ENCODE assay signal across 8 cellular contexts in genomic region chr7:129054438-129055293, GRCh38. TPM values are rescaled to one million over a fixed set of nuclear protein-coding genes. Genes with fewer than 3 reads are reported as not detected.
A peak's percentile ranks its signal among the peaks of the same experiment; 100 is the strongest.
DNase-seq lines count a peak whose midpoint lies in the region; ATAC-seq, FAIRE-seq and TF ChIP-seq lines count a peak whose summit lies in the region.

TSS of gene TNPO3 (minus strand) at chr7:129055111. CDS start at chr7:129054770, 341 bp downstream.

- CTCF ChIA-PET in HepG2 (lab: Yijun Ruan, JAX; ENCODE audit: low intra/inter-chr PET ratio, low total read pairs): no interaction called here

- no peaks in the 10 kb centered on the region; a peak in 1 of 5 replicates for H3K27me3 ChIP-seq in HepG2 (ENCODE audit: control insufficient read depth in 1 of 2, insufficient read depth in 2 of 2, low read length in 2 of 2)

- peaks cover 46% of the 10 kb centered on the region for H3K79me2 ChIP-seq in HepG2 (ENCODE audit: insufficient read depth, low read length)

- TF ChIP-seq CTCF in HepG2 (CRISPR knock-in tag; IDR thresholded peaks at IDR 0.05): no peak

- TF ChIP-seq POLR2A in HepG2 (IDR thresholded peaks at IDR 0.05; ENCODE audit: insufficient read depth in 1 of 2, low read depth in 2 of 2, low read length in 2 of 2): peak; percentile 74 to 93

- POLR2A ChIA-PET in HepG2 (lab: Yijun Ruan, JAX): interaction anchor here (0.6 to 3.5 kb wide), 6 partner anchors 8 to 192 kb away, joined by 3 to 13 read pairs (median 4); partner anchors contain the start of gene AHCYL2

- intact Hi-C loops in HepG2 (cut with micrococcal nuclease; ENCODE audit: unreplicated experiment): loop anchor here (1.0 to 5.0 kb wide), 2 partner anchors 35 to 48 kb away; no protein-coding TSS in a partner anchor

- peaks cover 40% of the 10 kb centered on the region for H3K4me1 ChIP-seq in HepG2 (ENCODE audit: insufficient read depth, low read length)

- ATAC-seq in GM19328 (IDR thresholded peaks at IDR 0.05; ENCODE audit: unreplicated experiment) (peak; percentile 74), HG03520 (IDR thresholded peaks at IDR 0.05; ENCODE audit: unreplicated experiment) (peak; percentile 79), HepG2 (peak; percentile 95)

- under 1% methylated on average over 37 of the region's 59 CpGs for WGBS in HepG2 (ENCODE audit: low lambda C conversion rate)

- TSS peak; percentile 82 for BruUV-seq in HepG2 (replicated peaks; lab: Mats Ljungman, UMichigan)

- in situ Hi-C loops in HepG2 (cut with HindIII; ENCODE audit: extremely low pct_ligation_motif_present, low pct_unique_long_range_greater_than_20kb): no loop called here

- peak within 1 kb of the TSS; percentile 91 to 99 (median 94) for H3K4me3 ChIP-seq in HepG2 (replicated peaks in 1 of 3; ENCODE audit: insufficient read depth in 1 of 3, low read depth in 2 of 3, low read length in 3 of 3)

- peak; percentile 22; the same call in 1 of the 2 replicates for TF ChIP-seq RAD21 in HepG2 (CRISPR knock-in tag; IDR thresholded peaks at IDR 0.05)

- peak; percentile 78 for FAIRE-seq in HepG2 (lab: Jason Lieb, UNC)

- TF ChIP-seq EP300 in HepG2 (IDR thresholded peaks at IDR 0.05; ENCODE audit: low read depth in 2 of 2, low read length in 2 of 2): 0 out of 4 replicates have a peak, but pooled peaks of 1 of the 2 experiments have one; percentile 31
- TF ChIP-seq EP300 in HepG2 (CRISPR knock-in tag; IDR thresholded peaks at IDR 0.05; ENCODE audit: borderline replicate concordance): peak; percentile 64

- peak within 1 kb of the TSS; percentile 91 for H2AFZ ChIP-seq in HepG2 (ENCODE audit: low read length)

- H3K9me3 ChIP-seq in HepG2 (ENCODE audit: low read length): no peaks in the 10 kb centered on the region

- H3K9ac ChIP-seq in HepG2 (ENCODE audit: insufficient read depth, low read depth, low read length): peak within 1 kb of the TSS; percentile 97

- H3K27ac ChIP-seq in HepG2 (ENCODE audit: extremely low read length, insufficient read depth, low read length): peak within 1 kb of the TSS; percentile 100

- H4K20me1 ChIP-seq in HepG2 (ENCODE audit: insufficient read depth, low read length): 0 out of 2 replicates have a peak, but pooled peaks cover 5% of the 10 kb centered on the region

- no peaks in the 10 kb centered on the region for H3K36me3 ChIP-seq in HepG2 (replicated peaks in 1 of 2; ENCODE audit: control insufficient read depth in 1 of 2, insufficient read depth in 2 of 2, low read length in 2 of 2)

- DNase-seq in C1 segment of cervical spinal cord (lab: John Stamatoyannopoulos, UW) (peak; percentile 76 to 95 (median 90)), NCI-H748 (lab: John Stamatoyannopoulos, UW; ENCODE audit: unreplicated experiment) (peak; percentile 95), dermis blood vessel endothelial cell (peak; percentile 91), HepG2 (ENCODE audit: low spot score) (peak; percentile 88)
- DNase-seq in activated CD4-positive, alpha-beta T cell treated with anti-CD3 and anti-CD28 coated beads, Interleukin-2, amount 50 U/mL, for 24 hours (ENCODE audit: low read depth in 1 of 2, low spot score in 1 of 2): peak; percentile 78 to 89
- DNase-seq in stimulated activated CD4-positive, alpha-beta T cell treated with anti-CD3 and anti-CD28 coated beads, Interleukin-4, amount 100 ng/mL, for 1 hour: peak; percentile 91

- H3K4me2 ChIP-seq in HepG2 (ENCODE audit: low read depth, low read length): peak within 1 kb of the TSS; percentile 92

TF ChIP-seq in HepG2, 621 proteins besides CTCF, POLR2A, EP300 and RAD21 (continues in another document):
- TF ChIP-seq SNAPC4 (CRISPR knock-in tag; IDR thresholded peaks at IDR 0.05) (peak; percentile 56; the same call in 1 of the 2 replicates), ZEB1 (IDR thresholded peaks at IDR 0.05; ENCODE audit: insufficient replicate concordance, low read depth) (peak; percentile 85), ZNF234 (CRISPR knock-in tag; conservative IDR thresholded peaks at IDR 0.05) (peak; percentile 78), ZNF614 (CRISPR knock-in tag; IDR thresholded peaks at IDR 0.05; ENCODE audit: borderline replicate concordance) (peak; percentile 57; the same call in 1 of the 2 replicates), MAZ (IDR thresholded peaks at IDR 0.05; ENCODE audit: borderline replicate concordance, low read depth, low read length) (peak; percentile 78; the same call in 1 of the 2 replicates), MAZ (CRISPR knock-in tag; IDR thresholded peaks at IDR 0.05; ENCODE audit: low read depth) (no peak), ARHGAP35 (CRISPR knock-in tag; IDR thresholded peaks at IDR 0.05; ENCODE audit: borderline replicate concordance) (peak; percentile 85; the same call in 1 of the 2 replicates), ZNF747 (CRISPR knock-in tag; IDR thresholded peaks at IDR 0.05; ENCODE audit: borderline replicate concordance) (peak; percentile 36; the same call in 1 of the 2 replicates)

RNA-seq across cellular contexts. Expression of gene TNPO3, which starts in this region (rescaled TPM):
- total RNA-seq in dermis blood vessel endothelial cell (57.2 and 83.1 TPM in 2 replicates), HepG2 (2016; rRNA removed; fragmentation: Illumina TruSeq; extraction: Trizol) (44.6 and 61.5 TPM in 2 replicates)
- total RNA-seq in HepG2 (2016; cell fraction: cytosol; rRNA removed; fragmentation: Illumina TruSeq; extraction: Trizol; ENCODE audit: low read depth): 14.8 and 16.2 TPM in 2 replicates
- total RNA-seq in HepG2 (2016; cell fraction: insoluble cytoplasmic fraction; rRNA removed; fragmentation: Illumina TruSeq; extraction: Trizol): 44.0 and 55.4 TPM in 2 replicates
- 20.9 and 21.8 TPM in 2 replicates for total RNA-seq in HepG2 (2016; cell fraction: membrane; rRNA removed; fragmentation: Illumina TruSeq; extraction: Trizol)
- 29.8 and 32.3 TPM in 2 replicates for total RNA-seq in HepG2 (2016; cell fraction: nucleus; rRNA removed; fragmentation: Illumina TruSeq; extraction: Trizol)
- polyA plus RNA-seq in HepG2 (2011; rRNA removed): 22.1 and 23.8 TPM in 2 replicates
- polyA plus RNA-seq in HepG2 (2011; cell fraction: cytosol; rRNA removed): 18.9 and 23.0 TPM in 2 replicates
- polyA plus RNA-seq in HepG2 (2011; cell fraction: nucleus; rRNA removed): 28.9 and 32.0 TPM in 2 replicates
- 24.4 and 25.7 TPM in 2 replicates for polyA plus RNA-seq in HepG2 (2012)
- polyA plus RNA-seq in HepG2 (2016; cell fraction: cytosol; fragmentation: Illumina TruSeq; extraction: Trizol; ENCODE audit: low read depth): 2.0 and 2.3 TPM in 2 replicates
- 38.1 and 39.8 TPM in 2 replicates for polyA plus RNA-seq in HepG2 (2016; cell fraction: insoluble cytoplasmic fraction; fragmentation: Illumina TruSeq; extraction: Trizol; ENCODE audit: low read depth)
- 6.9 and 8.1 TPM in 2 replicates for polyA plus RNA-seq in HepG2 (2016; cell fraction: membrane; fragmentation: Illumina TruSeq; extraction: Trizol; ENCODE audit: low read depth)
- 26.3 and 27.2 TPM in 2 replicates for polyA plus RNA-seq in HepG2 (2016; cell fraction: nucleus; fragmentation: Illumina TruSeq; extraction: Trizol; ENCODE audit: insufficient read depth, low read depth)
- 49.1 and 105 TPM in 2 replicates for polyA minus RNA-seq in HepG2 (2011; rRNA and poly(A)+ RNA removed; ENCODE audit: low replicate concordance)
- polyA minus RNA-seq in HepG2 (2011; cell fraction: cytosol; rRNA and poly(A)+ RNA removed): 24.7 and 27.5 TPM in 2 replicates
- polyA minus RNA-seq in HepG2 (2011; cell fraction: nucleus; rRNA and poly(A)+ RNA removed): 42.5 and 58.9 TPM in 2 replicates

Comparison
In these comparisons a context has a peak if more than half of its experiments do, and no peak if none do; other contexts are left out.
1. Peak in every context shown above with its lines: DNase-seq, ATAC-seq, H3K4me3 ChIP-seq and H3K27ac ChIP-seq.